Comparison of ENCODE assay signal across 8 cellular contexts in the genomic region with DNA sequence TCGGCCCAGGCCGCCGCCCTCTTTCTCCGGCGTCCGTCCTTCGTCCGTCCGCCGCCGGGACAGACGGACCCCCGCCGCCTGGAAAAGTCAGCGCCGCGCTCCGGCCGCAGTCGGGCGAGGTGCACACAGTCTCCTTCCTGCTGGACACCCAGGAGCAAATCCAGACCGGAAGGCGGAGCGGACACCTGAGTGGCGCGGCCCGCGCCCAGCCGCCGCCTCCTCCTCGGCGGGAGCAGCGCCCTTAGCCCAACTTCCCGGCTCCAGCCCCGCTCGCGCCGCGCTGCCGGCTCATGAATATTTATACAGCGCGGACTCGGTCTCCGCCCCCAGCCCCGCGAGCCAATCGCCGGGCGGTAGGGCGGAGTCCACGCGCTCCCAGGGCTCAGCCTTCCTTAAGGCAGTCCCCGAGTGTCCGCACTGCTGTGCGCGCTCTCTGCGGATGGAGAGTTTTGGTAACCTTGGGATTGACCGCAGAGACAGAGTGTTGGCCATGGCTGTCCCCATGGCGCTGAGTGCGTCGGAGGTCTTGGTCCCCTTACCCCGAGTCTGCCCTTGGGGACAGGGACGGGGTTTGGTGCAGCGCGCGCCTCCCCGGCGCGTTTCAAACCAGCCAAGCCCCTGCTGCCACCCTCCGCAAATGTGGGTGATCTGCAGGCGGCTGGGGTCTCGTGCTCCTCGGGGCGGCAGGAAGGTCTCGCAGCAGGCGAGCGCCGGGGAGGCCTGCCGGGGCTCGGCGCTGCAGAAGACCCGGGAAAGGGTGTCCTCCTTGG. TPM values are rescaled to one million over a fixed set of nuclear protein-coding genes. Genes with fewer than 3 reads are reported as not detected.
DNase-seq lines count a peak whose midpoint lies in the region; ATAC-seq and TF ChIP-seq lines count a peak whose summit lies in the region.

A gene with protein sequence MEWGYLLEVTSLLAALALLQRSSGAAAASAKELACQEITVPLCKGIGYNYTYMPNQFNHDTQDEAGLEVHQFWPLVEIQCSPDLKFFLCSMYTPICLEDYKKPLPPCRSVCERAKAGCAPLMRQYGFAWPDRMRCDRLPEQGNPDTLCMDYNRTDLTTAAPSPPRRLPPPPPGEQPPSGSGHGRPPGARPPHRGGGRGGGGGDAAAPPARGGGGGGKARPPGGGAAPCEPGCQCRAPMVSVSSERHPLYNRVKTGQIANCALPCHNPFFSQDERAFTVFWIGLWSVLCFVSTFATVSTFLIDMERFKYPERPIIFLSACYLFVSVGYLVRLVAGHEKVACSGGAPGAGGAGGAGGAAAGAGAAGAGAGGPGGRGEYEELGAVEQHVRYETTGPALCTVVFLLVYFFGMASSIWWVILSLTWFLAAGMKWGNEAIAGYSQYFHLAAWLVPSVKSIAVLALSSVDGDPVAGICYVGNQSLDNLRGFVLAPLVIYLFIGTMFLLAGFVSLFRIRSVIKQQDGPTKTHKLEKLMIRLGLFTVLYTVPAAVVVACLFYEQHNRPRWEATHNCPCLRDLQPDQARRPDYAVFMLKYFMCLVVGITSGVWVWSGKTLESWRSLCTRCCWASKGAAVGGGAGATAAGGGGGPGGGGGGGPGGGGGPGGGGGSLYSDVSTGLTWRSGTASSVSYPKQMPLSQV (minus strand): TSS at position 274 of the 770 bp plus-strand sequence. CDS start 867 bp downstream, outside the sequence.

- H3K27ac Mint-ChIP-seq in activated CD4-positive, alpha-beta T cell treated with anti-CD3 and anti-CD28 coated beads, Interleukin-2, amount 10 ng/mL, durations not matched to agents 7 days and 5 days: no peak within 1 kb of the TSS

- ATAC-seq in GM18870 (IDR thresholded peaks at IDR 0.05; ENCODE audit: unreplicated experiment): peak; percentile 88
- ATAC-seq in HG03097 (IDR thresholded peaks at IDR 0.05; ENCODE audit: low FRiP score, unreplicated experiment): peak; percentile 87
- ATAC-seq in left lung: peak; percentile 89

- POLR2A ChIA-PET in activated CD4-positive, alpha-beta T cell treated with anti-CD3 and anti-CD28 coated beads, Interleukin-2, amount 10 ng/mL, durations not matched to agents 7 days and 5 days (lab: Charles Lee): no interaction called here

- in situ Hi-C loops in ACHN (cut with HindIII; ENCODE audit: low pct_ligation_motif_present, low pct_unique_long_range_greater_than_20kb, low sequenced_read_pairs): loop anchor here (25.0 kb wide), 1 partner anchor 1145 kb away; no protein-coding TSS in a partner anchor

- peaks cover 0 to 45% of the 10 kb centered on the region in 2 donors for H3K4me1 ChIP-seq in left lung

- DNase-seq in ACHN (peak; percentile 85), NCI-H2196 treated with DMSO at 0.1 percent for 48 hours (lab: John Stamatoyannopoulos, UW; ENCODE audit: unreplicated experiment) (peak; percentile 75), dermis blood vessel endothelial cell (peak; percentile 96), left lung (peak; percentile 90 to 93)
- DNase-seq in activated CD4-positive, alpha-beta T cell treated with anti-CD3 and anti-CD28 coated beads, Interleukin-2, amount 10 ng/mL, durations not matched to agents 7 days and 5 days: peak; percentile 61
- peak; percentile 66 for DNase-seq in stimulated activated CD4-positive, alpha-beta T cell treated with anti-CD3 and anti-CD28 coated beads, Interleukin-1b, Interleukin-23, amount 100 ng/mL, for 48 hours

- peaks cover 0 to 82% of the 10 kb centered on the region in 2 donors for H3K27me3 ChIP-seq in left lung

- TF ChIP-seq CTCF in left lung (IDR thresholded peaks at IDR 0.05): peak in 1 of 2 donors; percentile 5

- H3K36me3 ChIP-seq in left lung: no peaks in the 10 kb centered on the region

- CTCF ChIA-PET in activated CD4-positive, alpha-beta T cell treated with anti-CD3 and anti-CD28 coated beads, Interleukin-2, amount 10 ng/mL, durations not matched to agents 7 days and 5 days (lab: Charles Lee): no interaction called here

- H3K4me3 ChIP-seq in left lung: peak within 1 kb of the TSS; percentile 65 to 69

- no peaks in the 10 kb centered on the region for H3K9me3 Mint-ChIP-seq in activated CD4-positive, alpha-beta T cell treated with anti-CD3 and anti-CD28 coated beads, Interleukin-2, amount 10 ng/mL, durations not matched to agents 7 days and 5 days

- peak within 1 kb of the TSS; percentile 74 for H3K4me3 Mint-ChIP-seq in activated CD4-positive, alpha-beta T cell treated with anti-CD3 and anti-CD28 coated beads, Interleukin-2, amount 10 ng/mL, durations not matched to agents 7 days and 5 days

- peaks cover 68% of the 10 kb centered on the region for H3K27me3 Mint-ChIP-seq in activated CD4-positive, alpha-beta T cell treated with anti-CD3 and anti-CD28 coated beads, Interleukin-2, amount 10 ng/mL, durations not matched to agents 7 days and 5 days

- H3K4me1 Mint-ChIP-seq in activated CD4-positive, alpha-beta T cell treated with anti-CD3 and anti-CD28 coated beads, Interleukin-2, amount 10 ng/mL, durations not matched to agents 7 days and 5 days: peaks cover 25% of the 10 kb centered on the region

- H3K36me3 Mint-ChIP-seq in activated CD4-positive, alpha-beta T cell treated with anti-CD3 and anti-CD28 coated beads, Interleukin-2, amount 10 ng/mL, durations not matched to agents 7 days and 5 days (ENCODE audit: low read depth): no peaks in the 10 kb centered on the region

- intact Hi-C loops in left lung (cut with DNase I): no loop called here

- H3K9me3 ChIP-seq in left lung: no peaks in the 10 kb centered on the region

- H3K27ac ChIP-seq in left lung: peak within 1 kb of the TSS; percentile 86 to 90

RNA-seq across cellular contexts. Expression of the gene that starts here (rescaled TPM):
- under 1 TPM; 0.15 to 0.22 TPM for total RNA-seq in activated CD4-positive, alpha-beta T cell treated with anti-CD3 and anti-CD28 coated beads, Interleukin-2, amount 10 ng/mL, durations not matched to agents 7 days and 5 days
- total RNA-seq in dermis blood vessel endothelial cell (25.6 and 30.5 TPM in 2 replicates), left lung (10 to 100 TPM; 16.0 to 16.4 TPM)

Comparison
In these comparisons a context has a peak if more than half of its experiments do, and no peak if none do; other contexts are left out.
1. Peak in every context shown above with its lines: DNase-seq, ATAC-seq, H3K4me3 ChIP-seq and H3K27ac ChIP-seq.
2. RNA of the gene that starts here (total RNA-seq): 25.6 to 30.5 TPM in dermis blood vessel endothelial cell and 16.0 to 16.4 TPM in left lung; 0.15 to 0.22 TPM in activated CD4-positive, alpha-beta T cell treated with anti-CD3 and anti-CD28 coated beads, Interleukin-2, amount 10 ng/mL, durations not matched to agents 7 days and 5 days; every median in the first group is over 10 times any median in the second.
3. Peak in DNase-seq in activated CD4-positive, alpha-beta T cell treated with anti-CD3 and anti-CD28 coated beads, Interleukin-2, amount 10 ng/mL, durations not matched to agents 7 days and 5 days; RNA of the gene not detected or under 1 TPM.